8 cellular contexts compared by ENCODE assay signal in the genomic region with DNA sequence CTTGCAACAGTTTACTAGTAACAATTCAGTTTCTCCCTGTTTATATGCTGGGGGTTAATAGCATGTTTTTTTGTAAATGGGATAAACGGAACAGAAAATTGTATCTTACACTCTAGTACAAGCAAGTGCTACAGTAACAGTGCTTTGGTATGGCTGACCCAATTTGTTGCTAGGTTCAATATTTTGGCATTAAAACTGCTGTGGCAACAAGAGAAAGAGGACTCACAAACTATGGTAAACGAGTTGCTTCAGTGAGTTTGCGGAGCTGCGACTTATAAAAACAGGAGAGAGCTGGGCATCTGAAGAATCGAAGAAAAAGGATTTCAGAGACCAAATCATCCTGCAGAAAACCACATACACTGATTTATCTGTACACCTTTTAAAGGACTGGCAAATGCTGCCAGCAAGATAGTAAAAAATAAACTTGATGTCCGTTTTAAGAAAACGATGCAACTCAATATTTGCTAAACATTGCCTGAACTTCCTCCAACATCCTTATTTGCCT. TPM values are rescaled to one million over a fixed set of nuclear protein-coding genes. Genes with fewer than 3 reads are reported as not detected.
DNase-seq lines count a peak whose midpoint lies in the region; TF ChIP-seq lines count a peak whose summit lies in the region.

No MANE protein-coding gene starts in this region.

- no peak overlapping the region for H3K9ac ChIP-seq in SK-N-MC (ENCODE audit: insufficient read length)

- H3K4me1 ChIP-seq in esophagus squamous epithelium (peaks cover 15 to 60% (median 25%) of the 10 kb centered on the region in 3 donors), ovary (ENCODE audit: insufficient read depth) (peaks cover 7% of the 10 kb centered on the region)

- TF ChIP-seq POLR2A in esophagus squamous epithelium (IDR thresholded peaks at IDR 0.05) (no peak), ovary (IDR thresholded peaks at IDR 0.05) (no peak)

- H3K27ac ChIP-seq in SK-N-MC (peak overlapping the region; percentile 13; the same call in 1 of the 2 replicates), esophagus squamous epithelium (peak overlapping the region; percentile 94 to 100 (median 100)), ovary (peak overlapping the region in 1 of 2 donors; percentile 94)

- DNase-seq in GM12864 (ENCODE audit: low read depth) (no peak), SK-N-MC (ENCODE audit: low read depth, low spot score) (no peak), esophagus squamous epithelium (lab: John Stamatoyannopoulos, UW) (no peak), ovary (no peak), GM10248 (ENCODE audit: extremely low spot score) (no peak), islet precursor cell (no peak), NCI-H446 (lab: John Stamatoyannopoulos, UW) (no peak)
- DNase-seq in activated CD4-positive, CD25-positive, alpha-beta regulatory T cell (lab: John Stamatoyannopoulos, UW), result no peak

- H3K4me3 ChIP-seq in GM12864 (ENCODE audit: low read depth, low read length) (peak overlapping the region; percentile 74), SK-N-MC (peak overlapping the region; percentile 80), esophagus squamous epithelium (peak overlapping the region; percentile 73 to 92 (median 82)), ovary (peak overlapping the region; percentile 83)

- H3K36me3 ChIP-seq in SK-N-MC (ENCODE audit: insufficient read depth, low read length) (no peaks in the 10 kb centered on the region), esophagus squamous epithelium (peaks cover 0 to 17% (median 0%) of the 10 kb centered on the region in 3 donors), ovary (no peaks in the 10 kb centered on the region)

- intact Hi-C loops in esophagus squamous epithelium (cut with DNase I) (loop anchor here (5.0 kb wide), 1 partner anchor 120 kb away; no protein-coding TSS in a partner anchor), ovary (cut with DNase I) (loop anchor here in 2 of 4 donors (5.0 to 10.0 kb wide), 3 partner anchors 120 to 158 kb away; a partner anchor contains a TSS)

- TF ChIP-seq CTCF in GM12864 (IDR thresholded peaks at IDR 0.05; ENCODE audit: low read depth, low read length, missing control alignments) (no peak), esophagus squamous epithelium (IDR thresholded peaks at IDR 0.05) (no peak), ovary (IDR thresholded peaks at IDR 0.05) (no peak), GM10248 (IDR thresholded peaks at IDR 0.05; ENCODE audit: control extremely low read depth, extremely low read depth, low read depth, missing control alignments) (no peak)

- 8 to 17% methylated on average over 7 of the region's 7 CpGs for WGBS in esophagus squamous epithelium, 2 donors
- WGBS in ovary, 3 donors, result 5 to 6% (median 5%) methylated on average over 7 of the region's 7 CpGs

- no peaks in the 10 kb centered on the region for H3K9me3 ChIP-seq in SK-N-MC (ENCODE audit: low read depth, low read length)
- H3K9me3 ChIP-seq in esophagus squamous epithelium, result no peaks in the 10 kb centered on the region
- no peaks in the 10 kb centered on the region for H3K9me3 ChIP-seq in ovary

- POLR2A ChIA-PET in GM10248 (lab: Yijun Ruan, JAX), result no interaction called here

- CTCF ChIA-PET in GM10248 (lab: Yijun Ruan, JAX), result interaction anchor here (1.0 to 1.5 kb wide), 2 partner anchors 8 to 10 kb away, joined by 3 to 4 read pairs; no protein-coding TSS in a partner anchor

- TF ChIP-seq EP300 in ovary (IDR thresholded peaks at IDR 0.05), result no peak

- no peaks in the 10 kb centered on the region for H3K27me3 ChIP-seq in esophagus squamous epithelium
- no peaks in the 10 kb centered on the region for H3K27me3 ChIP-seq in ovary

RNA-seq across cellular contexts. Expression of a gene that starts 2.2 kb away (rescaled TPM):
- total RNA-seq in esophagus squamous epithelium (100 to 1,000 TPM; 114 to 204 (median 130) TPM), ovary (100 to 1,000 TPM; 116 to 142 (median 130) TPM)
- 100 to 1,000 TPM in 1 of 2 donors, 10 to 100 TPM in 1; 92.2 to 164 TPM for polyA plus RNA-seq in ovary

RNA-seq across cellular contexts. Expression of a gene that starts 2.6 kb away (rescaled TPM):
- total RNA-seq in esophagus squamous epithelium (10 to 100 TPM; 12.7 to 31.7 (median 21.5) TPM), ovary (10 to 100 TPM; 16.7 to 32.3 (median 26.8) TPM)
- 10 to 100 TPM; 11.5 to 13.5 TPM for polyA plus RNA-seq in ovary
